Comparison of ENCODE assay signal across 16 cellular contexts in the genomic region with DNA sequence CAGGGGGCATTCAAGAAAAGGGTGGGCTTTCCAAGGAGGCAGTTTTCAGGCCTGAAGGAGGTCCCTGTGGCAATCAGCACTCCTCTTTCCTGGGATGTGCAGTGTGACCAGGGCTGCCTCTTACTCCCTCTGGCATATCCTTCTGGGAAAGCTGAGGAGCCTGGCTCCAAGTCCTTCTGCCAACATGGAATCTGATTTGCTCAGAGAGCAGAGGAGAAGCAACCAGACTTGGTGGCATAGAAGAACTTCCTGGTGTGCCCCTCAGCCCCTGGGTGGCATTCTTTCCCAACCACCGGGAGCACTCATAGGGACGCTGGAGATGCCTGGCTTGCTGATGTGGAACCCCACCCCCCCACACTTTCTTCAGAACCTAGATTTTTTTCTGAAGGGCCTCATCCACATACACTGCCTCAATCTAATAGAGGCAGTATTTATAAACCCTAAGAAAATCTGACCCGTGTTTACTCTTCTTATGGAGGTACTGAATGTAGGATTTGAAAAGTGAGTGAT.
DNase-seq lines count a peak whose midpoint lies in the region; ATAC-seq and TF ChIP-seq lines count a peak whose summit lies in the region.
"Had no signal": no experiment of that assay in that cellular context is flagged by ENCODE, and none has a peak within 500 bp of the region (broad histone marks: within the 10 kb centered on the region; RNA-seq: fewer than 3 reads in every experiment).

No MANE protein-coding gene starts in this region.

- H3K9me3 ChIP-seq in CD4-positive, CD25-positive, alpha-beta regulatory T cell (ENCODE audit: control insufficient read depth in 2 of 2, low read length in 2 of 2), result no peaks in the 10 kb centered on the region
- no peaks in the 10 kb centered on the region for H3K9me3 ChIP-seq in CD8-positive, alpha-beta memory T cell (ENCODE audit: low read length)
- H3K9me3 ChIP-seq: BLaER1, thoracic aorta had no signal

- H3K27ac Mint-ChIP-seq in CD4-positive, CD25-positive, alpha-beta regulatory T cell, result peak overlapping the region; percentile 87 to 96 (median 91)
- peak overlapping the region; percentile 38 to 98 (median 94) for H3K27ac Mint-ChIP-seq in CD8-positive, alpha-beta memory T cell
- peak overlapping the region; percentile 47 to 97 (median 86) for H3K27ac Mint-ChIP-seq in naive thymus-derived CD8-positive, alpha-beta T cell

- CTCF ChIA-PET in CD8-positive, alpha-beta memory T cell (lab: Charles Lee), result interaction anchor here (0.9 to 1.4 kb wide), 4 partner anchors 9 to 329 kb away, joined by 3 to 5 read pairs (median 4); no protein-coding TSS in a partner anchor

- ATAC-seq in CD4-positive, CD25-positive, alpha-beta regulatory T cell (ENCODE audit: low read depth in 2 of 2), result no peak
- ATAC-seq in naive thymus-derived CD8-positive, alpha-beta T cell, result no peak
- ATAC-seq in GM18517 (IDR thresholded peaks at IDR 0.05; ENCODE audit: unreplicated experiment) (no peak), esophagus mucosa (no peak)

- TF ChIP-seq CTCF in brain microvascular endothelial cell (IDR thresholded peaks at IDR 0.05; ENCODE audit: low read depth, low read length, missing control alignments), result no peak

- H3K27me3 ChIP-seq in CD4-positive, CD25-positive, alpha-beta regulatory T cell (ENCODE audit: control insufficient read depth, insufficient read depth, low read length), result no peaks in the 10 kb centered on the region
- H3K27me3 ChIP-seq in CD8-positive, alpha-beta memory T cell (ENCODE audit: insufficient read depth, low read length, poor library complexity, severe bottlenecking), result no peaks in the 10 kb centered on the region
- H3K27me3 ChIP-seq in brain microvascular endothelial cell (replicated peaks), result no peaks in the 10 kb centered on the region
- H3K27me3 ChIP-seq: BLaER1 had no signal

- peaks cover 65% of the 10 kb centered on the region for H3K36me3 ChIP-seq in CD4-positive, CD25-positive, alpha-beta regulatory T cell (ENCODE audit: control insufficient read depth, insufficient read depth, low read length)
- peaks cover 43% of the 10 kb centered on the region for H3K36me3 ChIP-seq in CD8-positive, alpha-beta memory T cell (ENCODE audit: insufficient read depth, low read length)
- H3K36me3 ChIP-seq in brain microvascular endothelial cell (replicated peaks), result peaks cover 14% of the 10 kb centered on the region
- H3K36me3 ChIP-seq: thoracic aorta had no signal

- H3K4me3 ChIP-seq in CD4-positive, CD25-positive, alpha-beta regulatory T cell (ENCODE audit: low read depth, low read length), result no peak overlapping the region
- H3K4me3 ChIP-seq in CD8-positive, alpha-beta memory T cell (ENCODE audit: low read length), result no peak overlapping the region
- H3K4me3 ChIP-seq in brain microvascular endothelial cell (ENCODE audit: low read depth, low read length), result no peak overlapping the region
- H3K4me3 ChIP-seq: BLaER1, thoracic aorta had no signal

- DNase-seq in CD4-positive, CD25-positive, alpha-beta regulatory T cell, result no peak
- DNase-seq in CD8-positive, alpha-beta memory T cell, result no peak
- no peak for DNase-seq in brain microvascular endothelial cell
- DNase-seq in naive thymus-derived CD8-positive, alpha-beta T cell, result no peak
- DNase-seq in RPMI8226, result no peak
- DNase-seq: activated CD4-positive, CD25-positive, alpha-beta regulatory T cell; anterior cingulate cortex; DMS79; NCI-H1436 treated with DMSO at 0.1 percent for 48 hours; NCI-H345; stimulated activated CD4-positive, alpha-beta T cell treated with anti-CD3 and anti-CD28 coated beads, Interleukin-1b, Interleukin-23, amount 100 ng/mL, for 48 hours had no signal

- no peaks in the 10 kb centered on the region for H3K9me3 Mint-ChIP-seq in CD4-positive, CD25-positive, alpha-beta regulatory T cell
- H3K9me3 Mint-ChIP-seq in CD8-positive, alpha-beta memory T cell, result no peaks in the 10 kb centered on the region
- no peaks in the 10 kb centered on the region for H3K9me3 Mint-ChIP-seq in naive thymus-derived CD8-positive, alpha-beta T cell
- H3K9me3 Mint-ChIP-seq: T-helper 1 cell treated with Interleukin-12 subunit alpha and Interleukin-12 subunit beta and Interleukin-4 antibody, amounts not matched to agents 30 μg/mL and 1 μg/mL, for 36 hours had no signal

- peaks cover 60% of the 10 kb centered on the region for H3K4me1 ChIP-seq in CD4-positive, CD25-positive, alpha-beta regulatory T cell (ENCODE audit: control insufficient read depth, insufficient read depth, low read length, poor library complexity, severe bottlenecking)
- peaks cover 77% of the 10 kb centered on the region for H3K4me1 ChIP-seq in CD8-positive, alpha-beta memory T cell (ENCODE audit: insufficient read depth, low read length)

- in situ Hi-C loops in brain microvascular endothelial cell (cut with HindIII; ENCODE audit: low pct_ligation_motif_present, low sequenced_read_pairs), result no loop called here

- H3K4me1 Mint-ChIP-seq in CD4-positive, CD25-positive, alpha-beta regulatory T cell, result peaks cover 26 to 75% (median 53%) of the 10 kb centered on the region in 4 donors
- peaks cover 71 to 91% (median 73%) of the 10 kb centered on the region in 3 donors for H3K4me1 Mint-ChIP-seq in CD8-positive, alpha-beta memory T cell
- H3K4me1 Mint-ChIP-seq in naive thymus-derived CD8-positive, alpha-beta T cell, result peaks cover 18 to 70% (median 52%) of the 10 kb centered on the region in 4 donors

- H3K27me3 Mint-ChIP-seq in CD4-positive, CD25-positive, alpha-beta regulatory T cell, result no peaks in the 10 kb centered on the region
- H3K27me3 Mint-ChIP-seq in CD8-positive, alpha-beta memory T cell, result peaks cover 0 to 4% of the 10 kb centered on the region in 2 donors
- H3K27me3 Mint-ChIP-seq in naive thymus-derived CD8-positive, alpha-beta T cell, result no peaks in the 10 kb centered on the region

- H3K36me3 Mint-ChIP-seq in CD4-positive, CD25-positive, alpha-beta regulatory T cell, result peaks cover 54% of the 10 kb centered on the region
- peaks cover 7 to 95% (median 20%) of the 10 kb centered on the region in 3 donors for H3K36me3 Mint-ChIP-seq in CD8-positive, alpha-beta memory T cell
- H3K36me3 Mint-ChIP-seq in naive thymus-derived CD8-positive, alpha-beta T cell, result peaks cover 0 to 62% (median 19%) of the 10 kb centered on the region in 3 donors

- no peak overlapping the region for H3K4me3 Mint-ChIP-seq in CD4-positive, CD25-positive, alpha-beta regulatory T cell
- H3K4me3 Mint-ChIP-seq in CD8-positive, alpha-beta memory T cell, result peak overlapping the region in 1 of 7 donors; percentile 15
- peak overlapping the region in 1 of 10 donors; percentile 36 for H3K4me3 Mint-ChIP-seq in naive thymus-derived CD8-positive, alpha-beta T cell
- H3K4me3 Mint-ChIP-seq: T-helper 1 cell treated with Interleukin-12 subunit alpha and Interleukin-12 subunit beta and Interleukin-4 antibody, amounts not matched to agents 30 μg/mL and 1 μg/mL, for 36 hours had no signal

- peak overlapping the region; percentile 70 for H3K27ac ChIP-seq in CD4-positive, CD25-positive, alpha-beta regulatory T cell (ENCODE audit: insufficient read depth, low read length, poor library complexity, severe bottlenecking)
- H3K27ac ChIP-seq in CD8-positive, alpha-beta memory T cell (ENCODE audit: low read depth, low read length), result no peak overlapping the region
- peak overlapping the region; percentile 47 for H3K27ac ChIP-seq in brain microvascular endothelial cell
- H3K27ac ChIP-seq: BLaER1, thoracic aorta had no signal

- POLR2A ChIA-PET in CD8-positive, alpha-beta memory T cell (lab: Charles Lee), result no interaction called here
- POLR2A ChIA-PET in naive thymus-derived CD8-positive, alpha-beta T cell (lab: Charles Lee), result interaction anchor here (1.1 to 1.3 kb wide), 2 partner anchors 11 to 283 kb away, joined by 3 to 4 read pairs; no protein-coding TSS in a partner anchor
